Comparison of ENCODE assay signal across 1 cellular context in the genomic region with DNA sequence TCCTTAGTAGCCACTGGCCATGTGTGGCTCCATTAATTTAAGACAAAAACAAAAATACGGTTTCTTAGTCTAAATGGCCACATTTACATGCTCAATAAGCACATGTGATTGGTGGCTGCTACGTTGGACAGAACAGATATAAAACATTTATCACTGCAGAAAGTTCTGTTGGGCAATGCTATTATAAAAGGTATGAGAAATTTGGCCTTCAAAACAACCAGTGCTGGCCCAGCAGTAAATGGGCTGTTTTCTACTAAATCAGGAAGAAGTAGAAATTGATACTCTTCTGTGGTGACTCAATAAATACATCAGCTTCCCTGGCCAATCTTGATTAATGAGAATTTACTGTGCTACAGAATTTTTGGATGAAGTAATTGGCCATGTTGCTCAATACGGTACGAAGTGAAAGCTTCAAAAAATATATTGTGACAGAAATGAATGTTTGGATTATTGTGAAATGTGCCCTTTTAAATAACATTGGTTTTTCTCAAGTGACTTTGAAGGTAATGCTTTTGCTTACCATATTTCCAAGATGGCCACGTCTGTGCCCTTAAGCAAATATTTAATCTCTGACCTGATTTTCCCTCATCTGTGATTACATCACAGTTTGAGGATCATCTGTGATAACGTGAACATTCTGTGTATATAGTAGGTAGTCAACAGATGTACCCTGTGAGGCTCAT.
TF ChIP-seq lines count a peak whose summit lies in the region.

No MANE protein-coding gene starts in this region.

TF ChIP-seq in HepG2, 621 proteins besides CTCF, POLR2A, EP300 and RAD21 (continued from another document and continues in another):
- TF ChIP-seq, protein P1, sequence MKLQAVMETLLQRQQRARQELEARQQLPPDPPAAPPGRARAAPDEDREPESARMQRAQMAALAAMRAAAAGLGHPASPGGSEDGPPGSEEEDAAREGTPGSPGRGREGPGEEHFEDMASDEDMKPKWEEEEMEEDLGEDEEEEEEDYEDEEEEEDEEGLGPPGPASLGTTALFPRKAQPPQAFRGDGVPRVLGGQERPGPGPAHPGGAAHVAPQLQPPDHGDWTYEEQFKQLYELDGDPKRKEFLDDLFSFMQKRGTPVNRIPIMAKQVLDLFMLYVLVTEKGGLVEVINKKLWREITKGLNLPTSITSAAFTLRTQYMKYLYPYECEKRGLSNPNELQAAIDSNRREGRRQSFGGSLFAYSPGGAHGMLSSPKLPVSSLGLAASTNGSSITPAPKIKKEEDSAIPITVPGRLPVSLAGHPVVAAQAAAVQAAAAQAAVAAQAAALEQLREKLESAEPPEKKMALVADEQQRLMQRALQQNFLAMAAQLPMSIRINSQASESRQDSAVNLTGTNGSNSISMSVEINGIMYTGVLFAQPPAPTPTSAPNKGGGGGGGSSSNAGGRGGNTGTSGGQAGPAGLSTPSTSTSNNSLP (IDR thresholded peaks at IDR 0.05; ENCODE audit: low read depth, low read length) = peak; percentile 72
- TF ChIP-seq SETDB1 (CRISPR knock-in tag; IDR thresholded peaks at IDR 0.05; ENCODE audit: borderline replicate concordance) (no peak), ZSCAN30 (CRISPR knock-in tag; IDR thresholded peaks at IDR 0.05) (no peak), MAFF (IDR thresholded peaks at IDR 0.05; ENCODE audit: low read depth, low read length) (no peak), ZNF629 (CRISPR knock-in tag; conservative IDR thresholded peaks at IDR 0.05) (no peak), POLR2AphosphoS2 (IDR thresholded peaks at IDR 0.05; ENCODE audit: low read depth, low read length) (no peak), KDM5B (CRISPR knock-in tag; IDR thresholded peaks at IDR 0.05; ENCODE audit: borderline replicate concordance) (no peak), GABPA (IDR thresholded peaks at IDR 0.05; ENCODE audit: low read depth, low read length) (no peak), GABPA (CRISPR knock-in tag; IDR thresholded peaks at IDR 0.05; ENCODE audit: low read depth) (peak; percentile 29; the same call in 1 of the 2 replicates), ZNF644 (CRISPR knock-in tag; IDR thresholded peaks at IDR 0.05; ENCODE audit: low read depth) (0 out of 2 replicates have a peak, but pooled peaks have one; percentile 19), TEAD2 (CRISPR knock-in tag; IDR thresholded peaks at IDR 0.05) (no peak), ZNF547 (CRISPR knock-in tag; IDR thresholded peaks at IDR 0.05) (no peak), ISL2 (CRISPR knock-in tag; IDR thresholded peaks at IDR 0.05) (peak; percentile 54), EHMT2 (IDR thresholded peaks at IDR 0.05; ENCODE audit: borderline replicate concordance, low read depth, low read length) (no peak)
- TF ChIP-seq, protein P2, sequence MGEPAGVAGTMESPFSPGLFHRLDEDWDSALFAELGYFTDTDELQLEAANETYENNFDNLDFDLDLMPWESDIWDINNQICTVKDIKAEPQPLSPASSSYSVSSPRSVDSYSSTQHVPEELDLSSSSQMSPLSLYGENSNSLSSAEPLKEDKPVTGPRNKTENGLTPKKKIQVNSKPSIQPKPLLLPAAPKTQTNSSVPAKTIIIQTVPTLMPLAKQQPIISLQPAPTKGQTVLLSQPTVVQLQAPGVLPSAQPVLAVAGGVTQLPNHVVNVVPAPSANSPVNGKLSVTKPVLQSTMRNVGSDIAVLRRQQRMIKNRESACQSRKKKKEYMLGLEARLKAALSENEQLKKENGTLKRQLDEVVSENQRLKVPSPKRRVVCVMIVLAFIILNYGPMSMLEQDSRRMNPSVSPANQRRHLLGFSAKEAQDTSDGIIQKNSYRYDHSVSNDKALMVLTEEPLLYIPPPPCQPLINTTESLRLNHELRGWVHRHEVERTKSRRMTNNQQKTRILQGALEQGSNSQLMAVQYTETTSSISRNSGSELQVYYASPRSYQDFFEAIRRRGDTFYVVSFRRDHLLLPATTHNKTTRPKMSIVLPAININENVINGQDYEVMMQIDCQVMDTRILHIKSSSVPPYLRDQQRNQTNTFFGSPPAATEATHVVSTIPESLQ (CRISPR knock-in tag; conservative IDR thresholded peaks at IDR 0.05) = no peak
- TF ChIP-seq, protein P3, sequence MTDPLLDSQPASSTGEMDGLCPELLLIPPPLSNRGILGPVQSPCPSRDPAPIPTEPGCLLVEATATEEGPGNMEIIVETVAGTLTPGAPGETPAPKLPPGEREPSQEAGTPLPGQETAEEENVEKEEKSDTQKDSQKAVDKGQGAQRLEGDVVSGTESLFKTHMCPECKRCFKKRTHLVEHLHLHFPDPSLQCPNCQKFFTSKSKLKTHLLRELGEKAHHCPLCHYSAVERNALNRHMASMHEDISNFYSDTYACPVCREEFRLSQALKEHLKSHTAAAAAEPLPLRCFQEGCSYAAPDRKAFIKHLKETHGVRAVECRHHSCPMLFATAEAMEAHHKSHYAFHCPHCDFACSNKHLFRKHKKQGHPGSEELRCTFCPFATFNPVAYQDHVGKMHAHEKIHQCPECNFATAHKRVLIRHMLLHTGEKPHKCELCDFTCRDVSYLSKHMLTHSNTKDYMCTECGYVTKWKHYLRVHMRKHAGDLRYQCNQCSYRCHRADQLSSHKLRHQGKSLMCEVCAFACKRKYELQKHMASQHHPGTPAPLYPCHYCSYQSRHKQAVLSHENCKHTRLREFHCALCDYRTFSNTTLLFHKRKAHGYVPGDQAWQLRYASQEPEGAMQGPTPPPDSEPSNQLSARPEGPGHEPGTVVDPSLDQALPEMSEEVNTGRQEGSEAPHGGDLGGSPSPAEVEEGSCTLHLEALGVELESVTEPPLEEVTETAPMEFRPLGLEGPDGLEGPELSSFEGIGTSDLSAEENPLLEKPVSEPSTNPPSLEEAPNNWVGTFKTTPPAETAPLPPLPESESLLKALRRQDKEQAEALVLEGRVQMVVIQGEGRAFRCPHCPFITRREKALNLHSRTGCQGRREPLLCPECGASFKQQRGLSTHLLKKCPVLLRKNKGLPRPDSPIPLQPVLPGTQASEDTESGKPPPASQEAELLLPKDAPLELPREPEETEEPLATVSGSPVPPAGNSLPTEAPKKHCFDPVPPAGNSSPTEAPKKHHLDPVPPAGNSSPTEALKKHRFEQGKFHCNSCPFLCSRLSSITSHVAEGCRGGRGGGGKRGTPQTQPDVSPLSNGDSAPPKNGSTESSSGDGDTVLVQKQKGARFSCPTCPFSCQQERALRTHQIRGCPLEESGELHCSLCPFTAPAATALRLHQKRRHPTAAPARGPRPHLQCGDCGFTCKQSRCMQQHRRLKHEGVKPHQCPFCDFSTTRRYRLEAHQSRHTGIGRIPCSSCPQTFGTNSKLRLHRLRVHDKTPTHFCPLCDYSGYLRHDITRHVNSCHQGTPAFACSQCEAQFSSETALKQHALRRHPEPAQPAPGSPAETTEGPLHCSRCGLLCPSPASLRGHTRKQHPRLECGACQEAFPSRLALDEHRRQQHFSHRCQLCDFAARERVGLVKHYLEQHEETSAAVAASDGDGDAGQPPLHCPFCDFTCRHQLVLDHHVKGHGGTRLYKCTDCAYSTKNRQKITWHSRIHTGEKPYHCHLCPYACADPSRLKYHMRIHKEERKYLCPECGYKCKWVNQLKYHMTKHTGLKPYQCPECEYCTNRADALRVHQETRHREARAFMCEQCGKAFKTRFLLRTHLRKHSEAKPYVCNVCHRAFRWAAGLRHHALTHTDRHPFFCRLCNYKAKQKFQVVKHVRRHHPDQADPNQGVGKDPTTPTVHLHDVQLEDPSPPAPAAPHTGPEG (CRISPR knock-in tag; IDR thresholded peaks at IDR 0.05) = no peak
- TF ChIP-seq, protein P4, sequence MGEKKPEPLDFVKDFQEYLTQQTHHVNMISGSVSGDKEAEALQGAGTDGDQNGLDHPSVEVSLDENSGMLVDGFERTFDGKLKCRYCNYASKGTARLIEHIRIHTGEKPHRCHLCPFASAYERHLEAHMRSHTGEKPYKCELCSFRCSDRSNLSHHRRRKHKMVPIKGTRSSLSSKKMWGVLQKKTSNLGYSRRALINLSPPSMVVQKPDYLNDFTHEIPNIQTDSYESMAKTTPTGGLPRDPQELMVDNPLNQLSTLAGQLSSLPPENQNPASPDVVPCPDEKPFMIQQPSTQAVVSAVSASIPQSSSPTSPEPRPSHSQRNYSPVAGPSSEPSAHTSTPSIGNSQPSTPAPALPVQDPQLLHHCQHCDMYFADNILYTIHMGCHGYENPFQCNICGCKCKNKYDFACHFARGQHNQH (CRISPR knock-in tag; IDR thresholded peaks at IDR 0.05) = no peak
- TF ChIP-seq, protein P5, sequence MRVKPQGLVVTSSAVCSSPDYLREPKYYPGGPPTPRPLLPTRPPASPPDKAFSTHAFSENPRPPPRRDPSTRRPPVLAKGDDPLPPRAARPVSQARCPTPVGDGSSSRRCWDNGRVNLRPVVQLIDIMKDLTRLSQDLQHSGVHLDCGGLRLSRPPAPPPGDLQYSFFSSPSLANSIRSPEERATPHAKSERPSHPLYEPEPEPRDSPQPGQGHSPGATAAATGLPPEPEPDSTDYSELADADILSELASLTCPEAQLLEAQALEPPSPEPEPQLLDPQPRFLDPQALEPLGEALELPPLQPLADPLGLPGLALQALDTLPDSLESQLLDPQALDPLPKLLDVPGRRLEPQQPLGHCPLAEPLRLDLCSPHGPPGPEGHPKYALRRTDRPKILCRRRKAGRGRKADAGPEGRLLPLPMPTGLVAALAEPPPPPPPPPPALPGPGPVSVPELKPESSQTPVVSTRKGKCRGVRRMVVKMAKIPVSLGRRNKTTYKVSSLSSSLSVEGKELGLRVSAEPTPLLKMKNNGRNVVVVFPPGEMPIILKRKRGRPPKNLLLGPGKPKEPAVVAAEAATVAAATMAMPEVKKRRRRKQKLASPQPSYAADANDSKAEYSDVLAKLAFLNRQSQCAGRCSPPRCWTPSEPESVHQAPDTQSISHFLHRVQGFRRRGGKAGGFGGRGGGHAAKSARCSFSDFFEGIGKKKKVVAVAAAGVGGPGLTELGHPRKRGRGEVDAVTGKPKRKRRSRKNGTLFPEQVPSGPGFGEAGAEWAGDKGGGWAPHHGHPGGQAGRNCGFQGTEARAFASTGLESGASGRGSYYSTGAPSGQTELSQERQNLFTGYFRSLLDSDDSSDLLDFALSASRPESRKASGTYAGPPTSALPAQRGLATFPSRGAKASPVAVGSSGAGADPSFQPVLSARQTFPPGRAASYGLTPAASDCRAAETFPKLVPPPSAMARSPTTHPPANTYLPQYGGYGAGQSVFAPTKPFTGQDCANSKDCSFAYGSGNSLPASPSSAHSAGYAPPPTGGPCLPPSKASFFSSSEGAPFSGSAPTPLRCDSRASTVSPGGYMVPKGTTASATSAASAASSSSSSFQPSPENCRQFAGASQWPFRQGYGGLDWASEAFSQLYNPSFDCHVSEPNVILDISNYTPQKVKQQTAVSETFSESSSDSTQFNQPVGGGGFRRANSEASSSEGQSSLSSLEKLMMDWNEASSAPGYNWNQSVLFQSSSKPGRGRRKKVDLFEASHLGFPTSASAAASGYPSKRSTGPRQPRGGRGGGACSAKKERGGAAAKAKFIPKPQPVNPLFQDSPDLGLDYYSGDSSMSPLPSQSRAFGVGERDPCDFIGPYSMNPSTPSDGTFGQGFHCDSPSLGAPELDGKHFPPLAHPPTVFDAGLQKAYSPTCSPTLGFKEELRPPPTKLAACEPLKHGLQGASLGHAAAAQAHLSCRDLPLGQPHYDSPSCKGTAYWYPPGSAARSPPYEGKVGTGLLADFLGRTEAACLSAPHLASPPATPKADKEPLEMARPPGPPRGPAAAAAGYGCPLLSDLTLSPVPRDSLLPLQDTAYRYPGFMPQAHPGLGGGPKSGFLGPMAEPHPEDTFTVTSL (CRISPR knock-in tag; IDR thresholded peaks at IDR 0.05; ENCODE audit: borderline replicate concordance) = 0 out of 2 replicates have a peak, but pooled peaks have one; percentile 38
- TF ChIP-seq, protein P6, sequence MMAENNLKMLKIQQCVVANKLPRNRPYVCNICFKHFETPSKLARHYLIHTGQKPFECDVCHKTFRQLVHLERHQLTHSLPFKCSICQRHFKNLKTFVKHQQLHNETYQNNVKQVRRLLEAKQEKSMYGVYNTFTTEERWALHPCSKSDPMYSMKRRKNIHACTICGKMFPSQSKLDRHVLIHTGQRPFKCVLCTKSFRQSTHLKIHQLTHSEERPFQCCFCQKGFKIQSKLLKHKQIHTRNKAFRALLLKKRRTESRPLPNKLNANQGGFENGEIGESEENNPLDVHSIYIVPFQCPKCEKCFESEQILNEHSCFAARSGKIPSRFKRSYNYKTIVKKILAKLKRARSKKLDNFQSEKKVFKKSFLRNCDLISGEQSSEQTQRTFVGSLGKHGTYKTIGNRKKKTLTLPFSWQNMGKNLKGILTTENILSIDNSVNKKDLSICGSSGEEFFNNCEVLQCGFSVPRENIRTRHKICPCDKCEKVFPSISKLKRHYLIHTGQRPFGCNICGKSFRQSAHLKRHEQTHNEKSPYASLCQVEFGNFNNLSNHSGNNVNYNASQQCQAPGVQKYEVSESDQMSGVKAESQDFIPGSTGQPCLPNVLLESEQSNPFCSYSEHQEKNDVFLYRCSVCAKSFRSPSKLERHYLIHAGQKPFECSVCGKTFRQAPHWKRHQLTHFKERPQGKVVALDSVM (CRISPR knock-in tag; IDR thresholded peaks at IDR 0.05) = no peak
- TF ChIP-seq, protein P7, sequence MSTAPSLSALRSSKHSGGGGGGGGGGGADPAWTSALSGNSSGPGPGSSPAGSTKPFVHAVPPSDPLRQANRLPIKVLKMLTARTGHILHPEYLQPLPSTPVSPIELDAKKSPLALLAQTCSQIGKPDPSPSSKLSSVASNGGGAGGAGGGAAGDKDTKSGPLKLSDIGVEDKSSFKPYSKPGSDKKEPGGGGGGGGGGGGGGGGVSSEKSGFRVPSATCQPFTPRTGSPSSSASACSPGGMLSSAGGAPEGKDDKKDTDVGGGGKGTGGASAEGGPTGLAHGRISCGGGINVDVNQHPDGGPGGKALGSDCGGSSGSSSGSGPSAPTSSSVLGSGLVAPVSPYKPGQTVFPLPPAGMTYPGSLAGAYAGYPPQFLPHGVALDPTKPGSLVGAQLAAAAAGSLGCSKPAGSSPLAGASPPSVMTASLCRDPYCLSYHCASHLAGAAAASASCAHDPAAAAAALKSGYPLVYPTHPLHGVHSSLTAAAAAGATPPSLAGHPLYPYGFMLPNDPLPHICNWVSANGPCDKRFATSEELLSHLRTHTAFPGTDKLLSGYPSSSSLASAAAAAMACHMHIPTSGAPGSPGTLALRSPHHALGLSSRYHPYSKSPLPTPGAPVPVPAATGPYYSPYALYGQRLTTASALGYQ (CRISPR knock-in tag; IDR thresholded peaks at IDR 0.05) = no peak
- TF ChIP-seq, protein P8, sequence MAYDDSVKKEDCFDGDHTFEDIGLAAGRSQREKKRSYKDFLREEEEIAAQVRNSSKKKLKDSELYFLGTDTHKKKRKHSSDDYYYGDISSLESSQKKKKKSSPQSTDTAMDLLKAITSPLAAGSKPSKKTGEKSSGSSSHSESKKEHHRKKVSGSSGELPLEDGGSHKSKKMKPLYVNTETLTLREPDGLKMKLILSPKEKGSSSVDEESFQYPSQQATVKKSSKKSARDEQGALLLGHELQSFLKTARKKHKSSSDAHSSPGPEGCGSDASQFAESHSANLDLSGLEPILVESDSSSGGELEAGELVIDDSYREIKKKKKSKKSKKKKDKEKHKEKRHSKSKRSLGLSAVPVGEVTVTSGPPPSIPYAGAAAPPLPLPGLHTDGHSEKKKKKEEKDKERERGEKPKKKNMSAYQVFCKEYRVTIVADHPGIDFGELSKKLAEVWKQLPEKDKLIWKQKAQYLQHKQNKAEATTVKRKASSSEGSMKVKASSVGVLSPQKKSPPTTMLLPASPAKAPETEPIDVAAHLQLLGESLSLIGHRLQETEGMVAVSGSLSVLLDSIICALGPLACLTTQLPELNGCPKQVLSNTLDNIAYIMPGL (CRISPR knock-in tag; IDR thresholded peaks at IDR 0.05; ENCODE audit: borderline replicate concordance in 1 of 2, low read depth in 1 of 2) = no peak
- TF ChIP-seq, protein P9, sequence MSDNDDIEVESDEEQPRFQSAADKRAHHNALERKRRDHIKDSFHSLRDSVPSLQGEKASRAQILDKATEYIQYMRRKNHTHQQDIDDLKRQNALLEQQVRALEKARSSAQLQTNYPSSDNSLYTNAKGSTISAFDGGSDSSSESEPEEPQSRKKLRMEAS (IDR thresholded peaks at IDR 0.05) = no peak
